ENCODE assay signal across 8 cellular contexts in genomic region chr15:60006203-60006782, GRCh38. TPM values are rescaled to one million over a fixed set of nuclear protein-coding genes. Genes with fewer than 3 reads are reported as not detected.
A peak's percentile ranks its signal among the peaks of the same experiment; 100 is the strongest.
DNase-seq lines count a peak whose midpoint lies in the region; ATAC-seq and TF ChIP-seq lines count a peak whose summit lies in the region.

No MANE protein-coding gene starts in this region.

- peaks cover 66% of the 10 kb centered on the region for H3K4me1 Mint-ChIP-seq in WTC11

- H3K9me3 ChIP-seq in HUES6 (ENCODE audit: control insufficient read depth, insufficient read depth, low read depth, low read length): no peaks in the 10 kb centered on the region
- H3K9me3 ChIP-seq in mucosa of stomach (ENCODE audit: control insufficient read depth, low read length): no peaks in the 10 kb centered on the region
- no peaks in the 10 kb centered on the region for H3K9me3 ChIP-seq in stomach smooth muscle (ENCODE audit: control insufficient read depth in 2 of 2, low read length in 2 of 2)

- H3K9ac ChIP-seq in HUES6 (ENCODE audit: low read length): peak overlapping the region; percentile 61
- peak overlapping the region; percentile 61 for H3K9ac ChIP-seq in mucosa of stomach (ENCODE audit: low read length)
- H3K9ac ChIP-seq in stomach smooth muscle (ENCODE audit: low read length in 2 of 2): no peak overlapping the region

- peaks cover 4% of the 10 kb centered on the region for H3K36me3 Mint-ChIP-seq in WTC11

- POLR2A ChIA-PET in WTC11 (lab: Charles Lee): interaction anchor here (1.0 to 1.6 kb wide), 4 partner anchors 9 to 90 kb away, joined by 3 to 8 read pairs (median 4); no protein-coding TSS in a partner anchor

- TF ChIP-seq CTCF in WTC11 (IDR thresholded peaks at IDR 0.05) (no peak), dorsolateral prefrontal cortex (IDR thresholded peaks at IDR 0.05 in 54 of 56, conservative IDR thresholded peaks at IDR 0.05 in 2 of 56; ENCODE audit: low read depth in 1 of 56, partially characterized antibody in 56 of 56) (no peak)

- H3K27me3 ChIP-seq in HUES6 (ENCODE audit: control insufficient read depth, insufficient read depth, low read length) (peaks cover 79% of the 10 kb centered on the region), dorsolateral prefrontal cortex (peaks cover 34 to 100% (median 100%) of the 10 kb centered on the region in 45 donors), mucosa of stomach (ENCODE audit: control insufficient read depth, insufficient read depth, low read length) (peaks cover 98% of the 10 kb centered on the region), stomach smooth muscle (ENCODE audit: control insufficient read depth in 1 of 2, insufficient read depth in 2 of 2, low read length in 2 of 2) (peaks cover 67 to 95% of the 10 kb centered on the region in 2 donors)

- CTCF ChIA-PET in WTC11 (lab: Charles Lee): interaction anchor here (0.6 to 4.8 kb wide), 8 partner anchors 12 to 322 kb away, joined by 4 to 119 read pairs (median 5); no protein-coding TSS in a partner anchor

- no peaks in the 10 kb centered on the region for H3K9me3 Mint-ChIP-seq in WTC11

- peaks cover 32% of the 10 kb centered on the region for H3K27me3 Mint-ChIP-seq in WTC11 (ENCODE audit: low read depth)

- DNase-seq in A172 (ENCODE audit: low spot score) (peak; percentile 50), WTC11 (ENCODE audit: low spot score) (peak; percentile 88), dorsolateral prefrontal cortex (no peak), NCI-H1436 (lab: John Stamatoyannopoulos, UW) (no peak)

- H3K27ac ChIP-seq in HUES6 (ENCODE audit: low read depth, low read length): no peak overlapping the region; the same call in 1 of the 2 replicates
- H3K27ac ChIP-seq in dorsolateral prefrontal cortex: no peak overlapping the region
- H3K27ac ChIP-seq in stomach smooth muscle (ENCODE audit: low read length): no peak overlapping the region

- peak overlapping the region; percentile 68 for H3K4me3 ChIP-seq in HUES6 (ENCODE audit: low read depth, low read length)
- H3K4me3 ChIP-seq in dorsolateral prefrontal cortex: peak overlapping the region in 53 of 59 donors; percentile 8 to 66 (median 35)
- peak overlapping the region; percentile 68 for H3K4me3 ChIP-seq in mucosa of stomach (ENCODE audit: low read length)
- peak overlapping the region; percentile 60 to 72 for H3K4me3 ChIP-seq in stomach smooth muscle (ENCODE audit: low read length in 2 of 2)

- peak overlapping the region; percentile 87 for H3K4me3 Mint-ChIP-seq in WTC11

- intact Hi-C loops in dorsolateral prefrontal cortex (cut with DNase I): no loop called here

- peaks cover 66% of the 10 kb centered on the region for H3K4me1 ChIP-seq in HUES6 (ENCODE audit: control insufficient read depth, insufficient read depth, low read length)
- peaks cover 25% of the 10 kb centered on the region for H3K4me1 ChIP-seq in mucosa of stomach (ENCODE audit: control insufficient read depth, insufficient read depth, low read length)
- H3K4me1 ChIP-seq in stomach smooth muscle (ENCODE audit: control insufficient read depth, insufficient read depth, low read length): peaks cover 29% of the 10 kb centered on the region

- peak; percentile 52 for ATAC-seq in GM18873 (IDR thresholded peaks at IDR 0.05; ENCODE audit: low FRiP score, unreplicated experiment)
- ATAC-seq in WTC11: peak; percentile 54

- H3K36me3 ChIP-seq in HUES6 (ENCODE audit: control insufficient read depth, insufficient read depth, low read length): no peaks in the 10 kb centered on the region
- H3K36me3 ChIP-seq in mucosa of stomach (ENCODE audit: control insufficient read depth, insufficient read depth, low read length): no peaks in the 10 kb centered on the region
- no peaks in the 10 kb centered on the region for H3K36me3 ChIP-seq in stomach smooth muscle (ENCODE audit: control insufficient read depth in 2 of 2, insufficient read depth in 2 of 2, low read length in 2 of 2)

- peak overlapping the region; percentile 97 for H3K27ac Mint-ChIP-seq in WTC11

TF ChIP-seq in WTC11, 78 proteins besides CTCF, POLR2A, EP300 and RAD21:
- peak; percentile 78; the same call in 1 of the 2 replicates for TF ChIP-seq FOXP4 (CRISPR knock-in tag; IDR thresholded peaks at IDR 0.05)
- TF ChIP-seq ARID4B (CRISPR knock-in tag; IDR thresholded peaks at IDR 0.05; ENCODE audit: borderline replicate concordance): no peak; the same call in 1 of the 2 replicates
- peak; percentile 80 for TF ChIP-seq FOXP1 (CRISPR knock-in tag; IDR thresholded peaks at IDR 0.05; ENCODE audit: borderline replicate concordance)
- TF ChIP-seq MYBL2 (CRISPR knock-in tag; IDR thresholded peaks at IDR 0.05): peak; percentile 57; the same call in 1 of the 2 replicates
- 0 out of 2 replicates have a peak, but pooled peaks have one; percentile 50 for TF ChIP-seq E2F5 (CRISPR knock-in tag; IDR thresholded peaks at IDR 0.05)
- peak; percentile 68 for TF ChIP-seq TEAD1 (CRISPR knock-in tag; IDR thresholded peaks at IDR 0.05)
- peak; percentile 84 for TF ChIP-seq FOXK1 (CRISPR knock-in tag; IDR thresholded peaks at IDR 0.05)
- peak; percentile 78 for TF ChIP-seq SP1 (CRISPR knock-in tag; conservative IDR thresholded peaks at IDR 0.05)
- no peak for TF ChIP-seq ZBTB21 (CRISPR knock-in tag; IDR thresholded peaks at IDR 0.05; ENCODE audit: borderline replicate concordance)
- TF ChIP-seq, protein P1, sequence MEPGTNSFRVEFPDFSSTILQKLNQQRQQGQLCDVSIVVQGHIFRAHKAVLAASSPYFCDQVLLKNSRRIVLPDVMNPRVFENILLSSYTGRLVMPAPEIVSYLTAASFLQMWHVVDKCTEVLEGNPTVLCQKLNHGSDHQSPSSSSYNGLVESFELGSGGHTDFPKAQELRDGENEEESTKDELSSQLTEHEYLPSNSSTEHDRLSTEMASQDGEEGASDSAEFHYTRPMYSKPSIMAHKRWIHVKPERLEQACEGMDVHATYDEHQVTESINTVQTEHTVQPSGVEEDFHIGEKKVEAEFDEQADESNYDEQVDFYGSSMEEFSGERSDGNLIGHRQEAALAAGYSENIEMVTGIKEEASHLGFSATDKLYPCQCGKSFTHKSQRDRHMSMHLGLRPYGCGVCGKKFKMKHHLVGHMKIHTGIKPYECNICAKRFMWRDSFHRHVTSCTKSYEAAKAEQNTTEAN (CRISPR knock-in tag; IDR thresholded peaks at IDR 0.05): peak; percentile 37; the same call in 1 of the 2 replicates
- TF ChIP-seq CREM (CRISPR knock-in tag; IDR thresholded peaks at IDR 0.05): no peak; the same call in 1 of the 2 replicates
- peak; percentile 43; the same call in 1 of the 2 replicates for TF ChIP-seq ETV6 (CRISPR knock-in tag; IDR thresholded peaks at IDR 0.05)
- 0 out of 2 replicates have a peak, but pooled peaks have one; percentile 29 for TF ChIP-seq KAT7 (CRISPR knock-in tag; IDR thresholded peaks at IDR 0.05; ENCODE audit: borderline replicate concordance)

RNA-seq across cellular contexts. Expression of gene FOXB1, which starts 2.2 kb away (rescaled TPM):
- total RNA-seq in A172 (2014; rRNA removed; shearing (Covaris generic)): not detected in 2 replicates
- total RNA-seq in WTC11 (2021) (10.8 to 15.0 TPM (median 13.7 TPM) in 3 replicates), dorsolateral prefrontal cortex (not detected)

Comparison
In these comparisons a context has a peak if more than half of its experiments do, and no peak if none do; other contexts are left out.
1. DNase-seq: peak in A172 (single experiment) and WTC11 (single experiment); none in dorsolateral prefrontal cortex (0 of 10) and NCI-H1436 (single experiment).
2. H3K9ac ChIP-seq: peak in HUES6 (single experiment) and mucosa of stomach (single experiment); none in stomach smooth muscle (0 of 2).
3. RNA of gene FOXB1, which starts 2.2 kb away (total RNA-seq): 10.8 to 15.0 TPM in WTC11; not detected in A172 and not detected in dorsolateral prefrontal cortex; every median in the first group is over 10 times any median in the second.
4. Peak in every context shown above with its lines, with median percentiles within 50 percentile points of each other: H3K4me3 ChIP-seq.